8 cellular contexts compared by ENCODE assay signal in genomic region chr15:75597667-75598341, GRCh38. TPM values are rescaled to one million over a fixed set of nuclear protein-coding genes. Genes with fewer than 3 reads are reported as not detected.
DNase-seq lines count a peak whose midpoint lies in the region; ATAC-seq lines count a peak whose summit lies in the region.

No MANE protein-coding gene starts in this region.

- no peaks in the 10 kb centered on the region for H3K27me3 Mint-ChIP-seq in immature natural killer cell (ENCODE audit: low read depth in 3 of 3)

- no peaks in the 10 kb centered on the region for H3K9me3 Mint-ChIP-seq in immature natural killer cell

- ATAC-seq in HG02970 (IDR thresholded peaks at IDR 0.05; ENCODE audit: low FRiP score, unreplicated experiment) (no peak), GM21786 (IDR thresholded peaks at IDR 0.05; ENCODE audit: unreplicated experiment) (no peak), HG02884 (IDR thresholded peaks at IDR 0.05; ENCODE audit: unreplicated experiment) (no peak)

- H3K4me3 Mint-ChIP-seq in immature natural killer cell: peak overlapping the region in 3 of 5 donors; percentile 51 to 73 (median 53)

- peaks cover 18 to 23% of the 10 kb centered on the region in 2 donors for H3K4me1 Mint-ChIP-seq in immature natural killer cell

- H3K36me3 Mint-ChIP-seq in immature natural killer cell: peaks cover 15 to 44% (median 25%) of the 10 kb centered on the region in 3 donors

- DNase-seq in AML-193 (lab: John Stamatoyannopoulos, UW): peak; percentile 40 to 44
- peak; percentile 24 for DNase-seq in HT-29 (ENCODE audit: low spot score)
- peak; percentile 49 to 52 for DNase-seq in activated T-cell treated with anti-CD3 and anti-CD28 coated beads, Interleukin-2, amount 50 U/mL, for 48 hours
- peak; percentile 13 to 43 (median 26) for DNase-seq in immature natural killer cell
- DNase-seq in SW480 (ENCODE audit: low spot score): no peak

- H3K27ac Mint-ChIP-seq in immature natural killer cell: peak overlapping the region in 5 of 6 donors; percentile 36 to 78 (median 67)

RNA-seq across cellular contexts. Expression of gene PTPN9, which starts 18.7 kb away (rescaled TPM):
- total RNA-seq in HT-29 (2014; rRNA removed; shearing (Covaris generic)): 22.8 and 28.2 TPM in 2 replicates
- polyA plus RNA-seq in immature natural killer cell: 10 to 100 TPM; 22.6 to 34.6 (median 31.2) TPM

RNA-seq across cellular contexts. Expression of gene SNUPN, which starts 27.7 kb away (rescaled TPM):
- 27.2 and 30.6 TPM in 2 replicates for total RNA-seq in HT-29 (2014; rRNA removed; shearing (Covaris generic))
- 10 to 100 TPM; 21.2 to 46.0 (median 31.5) TPM for polyA plus RNA-seq in immature natural killer cell

RNA-seq across cellular contexts. Expression of gene IMP3, which starts 42.2 kb away (rescaled TPM):
- 186 and 250 TPM in 2 replicates for total RNA-seq in HT-29 (2014; rRNA removed; shearing (Covaris generic))
- polyA plus RNA-seq in immature natural killer cell: 100 to 1,000 TPM; 193 to 238 (median 221) TPM

RNA-seq across cellular contexts. Expression of gene SNX33, which starts 49.9 kb away (rescaled TPM):
- total RNA-seq in HT-29 (2014; rRNA removed; shearing (Covaris generic)): 25.6 and 27.3 TPM in 2 replicates
- 1 to 10 TPM in 1 of 3 donors, under 1 TPM in 2; 0.43 to 1.3 (median 0.51) TPM for polyA plus RNA-seq in immature natural killer cell
